Comparison of ENCODE assay signal across 9 cellular contexts in genomic region chr19:8161135-8161646, GRCh38. TPM values are rescaled to one million over a fixed set of nuclear protein-coding genes. Genes with fewer than 3 reads are reported as not detected.
A peak's percentile ranks its signal among the peaks of the same experiment; 100 is the strongest.
DNase-seq lines count a peak whose midpoint lies in the region; ATAC-seq and TF ChIP-seq lines count a peak whose summit lies in the region.
"Had no signal": no experiment of that assay in that cellular context is flagged by ENCODE, and none has a peak within 500 bp of the region (broad histone marks: within the 10 kb centered on the region; RNA-seq: fewer than 3 reads in every experiment).

No MANE protein-coding gene starts in this region.

- no peak overlapping the region for H3K27ac ChIP-seq in upper lobe of right lung
- H3K27ac ChIP-seq: parathyroid adenoma had no signal

- no peaks in the 10 kb centered on the region for H3K9me3 ChIP-seq in upper lobe of right lung

- no peak overlapping the region for H3K27ac Mint-ChIP-seq in endothelial cell (ENCODE audit: unreplicated experiment)

- H3K9me3 Mint-ChIP-seq in endothelial cell (ENCODE audit: unreplicated experiment) = no peaks in the 10 kb centered on the region

- H3K4me3 ChIP-seq in cardiac fibroblast (replicated peaks in 1 of 2; ENCODE audit: low read depth in 2 of 2, low read length in 2 of 2) (no peak overlapping the region), upper lobe of right lung (no peak overlapping the region)

- intact Hi-C loops in upper lobe of right lung (cut with DNase I) = loop anchor here (5.0 kb wide), 1 partner anchor 91 kb away; no protein-coding TSS in a partner anchor

- no peak for TF ChIP-seq CTCF in cardiac fibroblast (IDR thresholded peaks at IDR 0.05; ENCODE audit: low read depth, low read length)
- no peak for TF ChIP-seq CTCF in upper lobe of right lung (IDR thresholded peaks at IDR 0.05)
- TF ChIP-seq CTCF in endothelial cell (IDR thresholded peaks at IDR 0.05; ENCODE audit: unreplicated experiment) = no peak

- no peaks in the 10 kb centered on the region for H3K36me3 ChIP-seq in upper lobe of right lung

- H3K4me1 Mint-ChIP-seq in endothelial cell (ENCODE audit: unreplicated experiment) = no peaks in the 10 kb centered on the region

- no peak overlapping the region for H3K4me3 Mint-ChIP-seq in endothelial cell (ENCODE audit: unreplicated experiment)

- H3K27me3 ChIP-seq in upper lobe of right lung = no peaks in the 10 kb centered on the region

- ATAC-seq in upper lobe of right lung (peak; percentile 67), HG02870 (IDR thresholded peaks at IDR 0.05; ENCODE audit: unreplicated experiment) (no peak)

- no peaks in the 10 kb centered on the region for H3K36me3 Mint-ChIP-seq in endothelial cell (ENCODE audit: low read depth, unreplicated experiment)

- peaks cover 5% of the 10 kb centered on the region for H3K27me3 Mint-ChIP-seq in endothelial cell (ENCODE audit: unreplicated experiment)

- peak; percentile 66 for DNase-seq in stimulated activated CD4-positive, alpha-beta T cell treated with anti-CD3 and anti-CD28 coated beads, Interleukin-1b, Interleukin-23, amount 100 ng/mL, for 48 hours
- no peak for DNase-seq in stimulated activated CD4-positive, alpha-beta T cell treated with anti-CD3 and anti-CD28 coated beads, Interleukin-4, amount 100 ng/mL, for 4 hours
- DNase-seq in NCI-H2107 treated with DMSO at 0.1 percent for 48 hours (lab: John Stamatoyannopoulos, UW; ENCODE audit: unreplicated experiment) (peak; percentile 61), cardiac fibroblast (ENCODE audit: low read depth in 2 of 2) (peak; percentile 15 to 26), upper lobe of right lung (no peak), amniotic stem cell (lab: John Stamatoyannopoulos, UW) (no peak), endothelial cell (ENCODE audit: low spot score) (no peak)

- no peaks in the 10 kb centered on the region for H3K4me1 ChIP-seq in upper lobe of right lung
- H3K4me1 ChIP-seq: parathyroid adenoma had no signal

RNA-seq across cellular contexts. Expression of gene FBN3, which starts 11.8 kb away (rescaled TPM):
- total RNA-seq in upper lobe of right lung = 8.5 TPM
- 15.5 TPM for total RNA-seq in endothelial cell (ENCODE audit: unreplicated experiment)

RNA-seq across cellular contexts. Expression of gene CERS4, which starts 48.0 kb away (rescaled TPM):
- total RNA-seq in upper lobe of right lung = 65.4 TPM
- 34.2 TPM for total RNA-seq in endothelial cell (ENCODE audit: unreplicated experiment)

Comparison
In these comparisons a context has a peak if more than half of its experiments do, and no peak if none do; other contexts are left out.
1. DNase-seq: peak in stimulated activated CD4-positive, alpha-beta T cell treated with anti-CD3 and anti-CD28 coated beads, Interleukin-1b, Interleukin-23, amount 100 ng/mL, for 48 hours (single experiment), NCI-H2107 treated with DMSO at 0.1 percent for 48 hours (single experiment) and cardiac fibroblast (2 of 2); none in stimulated activated CD4-positive, alpha-beta T cell treated with anti-CD3 and anti-CD28 coated beads, Interleukin-4, amount 100 ng/mL, for 4 hours (0 of 2), upper lobe of right lung (single experiment), amniotic stem cell (single experiment) and endothelial cell (single experiment).